Comparison of ENCODE assay signal across 1 cellular context in genomic region chr3:183635107-183635430, GRCh38.
A peak's percentile ranks its signal among the peaks of the same experiment; 100 is the strongest.
TF ChIP-seq lines count a peak whose summit lies in the region.

No MANE protein-coding gene starts in this region.

TF ChIP-seq in K562, 482 proteins besides CTCF, POLR2A, EP300 and RAD21 (continued from another document and continues in another):
- no peak for TF ChIP-seq ZNF407 (IDR thresholded peaks at IDR 0.05; ENCODE audit: low read depth)
- TF ChIP-seq ERF (CRISPR knock-in tag; IDR thresholded peaks at IDR 0.05) = 0 out of 2 replicates have a peak, but pooled peaks have one; percentile 21
- TF ChIP-seq EP400 (IDR thresholded peaks at IDR 0.05) = peak; percentile 60
- TF ChIP-seq FOXP1 (CRISPR knock-in tag; IDR thresholded peaks at IDR 0.05) = 0 out of 2 replicates have a peak, but pooled peaks have one; percentile 4
- no peak for TF ChIP-seq ETS2 (tag; IDR thresholded peaks at IDR 0.05; ENCODE audit: borderline replicate concordance, poor library complexity, severe bottlenecking)
- TF ChIP-seq NBN (IDR thresholded peaks at IDR 0.05; ENCODE audit: low read depth) = no peak
- no peak for TF ChIP-seq PHB (CRISPR knock-in tag; IDR thresholded peaks at IDR 0.05)
- no peak for TF ChIP-seq BRF2 (IDR thresholded peaks at IDR 0.05; ENCODE audit: borderline replicate concordance, insufficient read depth, insufficient read length)
- no peak for TF ChIP-seq TCF7 (IDR thresholded peaks at IDR 0.05; ENCODE audit: borderline replicate concordance)
- no peak for TF ChIP-seq ID3 (CRISPR knock-in tag; IDR thresholded peaks at IDR 0.05)
- TF ChIP-seq ID3 (tag; IDR thresholded peaks at IDR 0.05) = 0 out of 2 replicates have a peak, but pooled peaks have one; percentile 18
- no peak for TF ChIP-seq GTF2A2 (tag; IDR thresholded peaks at IDR 0.05)
- peak; percentile 97 for TF ChIP-seq L3MBTL2 (IDR thresholded peaks at IDR 0.05)
- TF ChIP-seq ZNF444 (CRISPR knock-in tag; IDR thresholded peaks at IDR 0.05) = 0 out of 2 replicates have a peak, but pooled peaks have one; percentile 28
- TF ChIP-seq PRMT5 (CRISPR knock-in tag; IDR thresholded peaks at IDR 0.05) = no peak
- no peak for TF ChIP-seq CBFB (CRISPR knock-in tag; IDR thresholded peaks at IDR 0.05)
- TF ChIP-seq ZNF639 (CRISPR knock-in tag; conservative IDR thresholded peaks at IDR 0.05 in 1 of 2, IDR thresholded peaks at IDR 0.05 in 1 of 2) = peak in 1 of 2 experiments; percentile 82; a peak in 2 of 4 replicates
- no peak for TF ChIP-seq PREB (CRISPR knock-in tag; IDR thresholded peaks at IDR 0.05)
- TF ChIP-seq ATF3 (IDR thresholded peaks at IDR 0.05) = no peak
- TF ChIP-seq ATF3 (CRISPR knock-in tag; conservative IDR thresholded peaks at IDR 0.05) = 0 out of 2 replicates have a peak, but pooled peaks have one; percentile 51
- TF ChIP-seq ATF6 (CRISPR knock-in tag; IDR thresholded peaks at IDR 0.05) = 0 out of 2 replicates have a peak, but pooled peaks have one; percentile 49
- no peak for TF ChIP-seq MTA2 (IDR thresholded peaks at IDR 0.05; ENCODE audit: low read depth)
- no peak for TF ChIP-seq POLR3A (IDR thresholded peaks at IDR 0.05; ENCODE audit: borderline replicate concordance, extremely low read depth, insufficient read depth, insufficient read length)
- TF ChIP-seq BHLHE40 (IDR thresholded peaks at IDR 0.05; ENCODE audit: low read length) = no peak
- TF ChIP-seq SMAD3 (CRISPR knock-in tag; conservative IDR thresholded peaks at IDR 0.05) = 0 out of 2 replicates have a peak, but pooled peaks have one; percentile 29
- no peak for TF ChIP-seq POLR2G (IDR thresholded peaks at IDR 0.05; ENCODE audit: low read depth, low read length)
- 0 out of 2 replicates have a peak, but pooled peaks have one; percentile 20 for TF ChIP-seq ATF4 (CRISPR knock-in tag; IDR thresholded peaks at IDR 0.05)
- TF ChIP-seq BCL6 (CRISPR knock-in tag; IDR thresholded peaks at IDR 0.05) = no peak
- TF ChIP-seq ZNF121 (CRISPR knock-in tag; conservative IDR thresholded peaks at IDR 0.05) = no peak
- no peak for TF ChIP-seq NR2C2 (CRISPR knock-in tag; IDR thresholded peaks at IDR 0.05)
- no peak for TF ChIP-seq NR2C2 (tag; IDR thresholded peaks at IDR 0.05)
- no peak for TF ChIP-seq ZNF609 (CRISPR knock-in tag; IDR thresholded peaks at IDR 0.05; ENCODE audit: borderline replicate concordance)
- TF ChIP-seq DEAF1 (CRISPR knock-in tag; IDR thresholded peaks at IDR 0.05) = no peak
